Comparison of ENCODE assay signal across 1 cellular context in genomic region chr11:96341237-96342130, GRCh38.
A peak's percentile ranks its signal among the peaks of the same experiment; 100 is the strongest.
TF ChIP-seq lines count a peak whose summit lies in the region.

No MANE protein-coding gene starts in this region.

TF ChIP-seq in K562, 482 proteins besides CTCF, POLR2A, EP300 and RAD21 (continued from another document and continues in another):
- peak; percentile 8 for TF ChIP-seq CTCFL (IDR thresholded peaks at IDR 0.05; ENCODE audit: borderline replicate concordance, insufficient read depth, low read depth, low read length, poor library complexity, severe bottlenecking)
- peak; percentile 67 for TF ChIP-seq TAF1 (IDR thresholded peaks at IDR 0.05; ENCODE audit: control insufficient read depth, extremely low read depth, insufficient read depth, low read length, severe bottlenecking)
- TF ChIP-seq EP400 (IDR thresholded peaks at IDR 0.05), result peak; percentile 43; the same call in 1 of the 2 replicates
- peak in 2 of 3 experiments; percentile 50 to 55 for TF ChIP-seq YY1 (IDR thresholded peaks at IDR 0.05; ENCODE audit: borderline replicate concordance in 1 of 3, control insufficient read depth in 1 of 3, extremely low read depth in 1 of 3, insufficient read depth in 3 of 3, insufficient read length in 1 of 3, insufficient replicate concordance in 2 of 3, low read depth in 1 of 3, low read length in 2 of 3)
- no peak for TF ChIP-seq SMAD1 (IDR thresholded peaks at IDR 0.05; ENCODE audit: low read depth, low read length, partially characterized antibody)
- peak in 1 of 2 experiments; percentile 46; a peak in 2 of 4 replicates for TF ChIP-seq HDAC1 (IDR thresholded peaks at IDR 0.05)
- 0 out of 2 replicates have a peak, but pooled peaks have one; percentile 33 for TF ChIP-seq ZNF12 (CRISPR knock-in tag; IDR thresholded peaks at IDR 0.05)
- peak; percentile 46 for TF ChIP-seq RBBP5 (IDR thresholded peaks at IDR 0.05; ENCODE audit: borderline replicate concordance, insufficient read depth, low read length, poor library complexity, severe bottlenecking)
- peak; percentile 20 for TF ChIP-seq NEUROD1 (IDR thresholded peaks at IDR 0.05; ENCODE audit: borderline replicate concordance, low read depth, low read length, partially characterized antibody)
- TF ChIP-seq MNT (conservative IDR thresholded peaks at IDR 0.05), result peak in 1 of 2 experiments; percentile 53; a peak in 2 of 4 replicates
- no peak for TF ChIP-seq SMAD3 (CRISPR knock-in tag; conservative IDR thresholded peaks at IDR 0.05)
- peak; percentile 61; the same call in 1 of the 2 replicates for TF ChIP-seq HDGF (IDR thresholded peaks at IDR 0.05)
- 0 out of 2 replicates have a peak, but pooled peaks have one; percentile 55 for TF ChIP-seq POLR2G (IDR thresholded peaks at IDR 0.05; ENCODE audit: low read depth, low read length)
- TF ChIP-seq TCF3 (CRISPR knock-in tag; IDR thresholded peaks at IDR 0.05), result peak; percentile 12; the same call in 1 of the 2 replicates
- TF ChIP-seq KDM4B (IDR thresholded peaks at IDR 0.05; ENCODE audit: borderline replicate concordance in 2 of 2, low read depth in 1 of 2), result peak in 1 of 2 experiments; percentile 85; a peak in 1 of 4 replicates
- TF ChIP-seq ZNF395 (CRISPR knock-in tag; IDR thresholded peaks at IDR 0.05), result 0 out of 2 replicates have a peak, but pooled peaks have one; percentile 23
- TF ChIP-seq NCOA1 (IDR thresholded peaks at IDR 0.05; ENCODE audit: low read depth), result 0 out of 2 replicates have a peak, but pooled peaks have one; percentile 17
- TF ChIP-seq RCOR1 (IDR thresholded peaks at IDR 0.05; ENCODE audit: borderline replicate concordance in 1 of 2, low read depth in 2 of 2, low read length in 2 of 2), result peak; percentile 15 to 71; a peak in 3 of 4 replicates
- TF ChIP-seq POLR2AphosphoS5 (IDR thresholded peaks at IDR 0.05; ENCODE audit: control insufficient read depth, insufficient read depth, low read depth, low read length), result peak; percentile 27; the same call in 1 of the 2 replicates
- TF ChIP-seq ZBTB7A (IDR thresholded peaks at IDR 0.05; ENCODE audit: borderline replicate concordance, control insufficient read depth, low read depth, low read length), result peak; percentile 94
- 0 out of 2 replicates have a peak, but pooled peaks have one; percentile 19 for TF ChIP-seq ZNF445 (CRISPR knock-in tag; IDR thresholded peaks at IDR 0.05; ENCODE audit: low read depth)
- no peak for TF ChIP-seq E2F3 (CRISPR knock-in tag; IDR thresholded peaks at IDR 0.05)
- peak in 1 of 2 experiments; percentile 66; a peak in 2 of 4 replicates for TF ChIP-seq TBL1XR1 (IDR thresholded peaks at IDR 0.05; ENCODE audit: low read length in 2 of 2)
- TF ChIP-seq ATF1 (CRISPR knock-in tag; IDR thresholded peaks at IDR 0.05), result no peak
- TF ChIP-seq ATF1 (tag; IDR thresholded peaks at IDR 0.05), result no peak
- peak; percentile 31; the same call in 1 of the 2 replicates for TF ChIP-seq JUND (IDR thresholded peaks at IDR 0.05; ENCODE audit: borderline replicate concordance, low read depth, low read length)
- no peak for TF ChIP-seq JUND (tag; IDR thresholded peaks at IDR 0.05; ENCODE audit: borderline replicate concordance, low read depth, low read length)
- TF ChIP-seq RBM14 (IDR thresholded peaks at IDR 0.05; ENCODE audit: borderline replicate concordance, insufficient read depth, low read depth, low read length), result no peak
- no peak for TF ChIP-seq CREM (IDR thresholded peaks at IDR 0.05; ENCODE audit: low read depth)
- 0 out of 3 replicates have a peak, but pooled peaks of 1 of the 2 experiments have one; percentile 15 for TF ChIP-seq CBX3 (IDR thresholded peaks at IDR 0.05; ENCODE audit: borderline replicate concordance in 1 of 2, low read length in 2 of 2)
- peak; percentile 10 for TF ChIP-seq PRDM10 (IDR thresholded peaks at IDR 0.05; ENCODE audit: partially characterized antibody)
- TF ChIP-seq ZBTB9 (CRISPR knock-in tag; IDR thresholded peaks at IDR 0.05), result peak; percentile 67; the same call in 1 of the 2 replicates
- TF ChIP-seq ZHX1 (conservative IDR thresholded peaks at IDR 0.05; ENCODE audit: low read length), result 0 out of 2 replicates have a peak, but pooled peaks have one; percentile 19
- 0 out of 2 replicates have a peak, but pooled peaks have one; percentile 19 for TF ChIP-seq ZEB2 (IDR thresholded peaks at IDR 0.05)
- TF ChIP-seq PHF8 (IDR thresholded peaks at IDR 0.05; ENCODE audit: borderline replicate concordance, low read length), result peak; percentile 19; the same call in 1 of the 2 replicates
- TF ChIP-seq ZNF143 (CRISPR knock-in tag; IDR thresholded peaks at IDR 0.05), result 0 out of 2 replicates have a peak, but pooled peaks have one; percentile 11
- peak; percentile 11 for TF ChIP-seq PHF20 (IDR thresholded peaks at IDR 0.05; ENCODE audit: partially characterized antibody)
- TF ChIP-seq E2F6 (IDR thresholded peaks at IDR 0.05; ENCODE audit: borderline replicate concordance in 1 of 2, extremely low read depth in 1 of 2, insufficient read depth in 1 of 2, insufficient read length in 1 of 2, low read depth in 1 of 2, low read length in 1 of 2, poor library complexity in 1 of 2, severe bottlenecking in 1 of 2), result peak in 1 of 2 experiments; percentile 55
- TF ChIP-seq GABPB1 (CRISPR knock-in tag; IDR thresholded peaks at IDR 0.05), result 0 out of 2 replicates have a peak, but pooled peaks have one; percentile 23
- TF ChIP-seq GATAD2B (IDR thresholded peaks at IDR 0.05; ENCODE audit: borderline replicate concordance), result 0 out of 2 replicates have a peak, but pooled peaks have one; percentile 13
- peak; percentile 43 for TF ChIP-seq DPF2 (IDR thresholded peaks at IDR 0.05)
- TF ChIP-seq GATAD2A (IDR thresholded peaks at IDR 0.05), result 0 out of 2 replicates have a peak, but pooled peaks have one; percentile 79
- 0 out of 2 replicates have a peak, but pooled peaks have one; percentile 7 for TF ChIP-seq CBFA2T3 (IDR thresholded peaks at IDR 0.05)
- peak; percentile 26 for TF ChIP-seq TBP (optimal IDR thresholded peaks at IDR 0.05; ENCODE audit: low read depth, low read length)
- peak; percentile 53 for TF ChIP-seq ZFX (CRISPR knock-in tag; IDR thresholded peaks at IDR 0.05)
- no peak for TF ChIP-seq ZNF408 (CRISPR knock-in tag; IDR thresholded peaks at IDR 0.05; ENCODE audit: low read depth)
- peak; percentile 44; the same call in 1 of the 2 replicates for TF ChIP-seq CBX1 (IDR thresholded peaks at IDR 0.05; ENCODE audit: low read depth)
- TF ChIP-seq TRIM25 (IDR thresholded peaks at IDR 0.05; ENCODE audit: borderline replicate concordance), result no peak
